Comparison of ENCODE assay signal across 6 cellular contexts in genomic region chr20:62545271-62545670, GRCh38.
"Had no signal": no experiment of that assay in that cellular context is flagged by ENCODE, and none has a peak within 500 bp of the region (broad histone marks: within the 10 kb centered on the region; RNA-seq: fewer than 3 reads in every experiment).

No MANE protein-coding gene starts in this region.

- ATAC-seq: HepG2, K562 had no signal

- H3K4me3 ChIP-seq: K562 had no signal

- DNase-seq: IMR-90, KBM-7, KG1 had no signal

- FAIRE-seq: HepG2, K562 had no signal

- H3K27ac ChIP-seq: HL-60 had no signal
